ENCODE assay signal across 8 cellular contexts in the genomic region with DNA sequence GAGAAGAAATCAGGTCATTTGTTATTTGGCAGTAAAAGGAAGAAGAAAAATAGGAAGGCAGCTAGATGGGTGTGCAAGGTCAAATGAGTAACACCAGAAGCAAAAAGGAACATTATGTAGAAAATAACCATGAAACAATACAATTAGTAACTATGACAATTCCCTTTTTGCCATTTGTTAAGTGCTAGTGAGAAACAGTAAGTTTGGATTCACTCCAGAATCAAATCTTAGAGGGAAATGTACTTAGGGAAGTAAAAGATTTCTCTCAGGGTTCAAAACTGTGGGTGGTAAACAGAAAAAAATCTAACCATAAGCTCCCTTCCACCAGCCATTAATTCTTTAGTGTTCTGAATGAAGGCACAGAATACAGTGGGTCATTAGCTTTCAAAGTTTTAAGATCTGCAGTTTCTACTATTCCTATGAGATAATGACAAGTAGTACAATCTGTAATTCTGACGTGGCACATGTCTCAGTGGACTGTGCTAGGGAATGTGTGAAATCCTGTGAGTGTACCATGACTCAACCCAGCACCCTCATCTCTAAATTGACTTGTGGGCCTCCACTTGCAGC. TPM values are rescaled to one million over a fixed set of nuclear protein-coding genes. Genes with fewer than 3 reads are reported as not detected.
DNase-seq lines count a peak whose midpoint lies in the region; ATAC-seq, FAIRE-seq and TF ChIP-seq lines count a peak whose summit lies in the region.

No MANE protein-coding gene starts in this region.

- TF ChIP-seq POLR2A in right lobe of liver (IDR thresholded peaks at IDR 0.05) = no peak

- H3K4me3 ChIP-seq in HFF-Myc (replicated peaks; ENCODE audit: low read depth, low read length) = no peak overlapping the region
- no peak overlapping the region for H3K4me3 ChIP-seq in astrocyte (ENCODE audit: insufficient read depth, low read depth, low read length)
- no peak overlapping the region for H3K4me3 ChIP-seq in right lobe of liver

- H3K79me2 ChIP-seq in astrocyte (ENCODE audit: insufficient read depth, low read length) = peaks cover 88% of the 10 kb centered on the region

- DNase-seq in AG08396 (ENCODE audit: low spot score) = peak; percentile 67
- peak; percentile 39 for DNase-seq in HFF-Myc (ENCODE audit: extremely low read depth, low read depth)
- DNase-seq in astrocyte (ENCODE audit: low read depth) = peak; percentile 96
- DNase-seq in right lobe of liver = no peak
- DNase-seq in NCI-H146 treated with DMSO at 0.1 percent for 48 hours (lab: John Stamatoyannopoulos, UW; ENCODE audit: unreplicated experiment) = no peak
- no peak for DNase-seq in SHP77 treated with DMSO at 0.1 percent for 48 hours (lab: John Stamatoyannopoulos, UW)
- DNase-seq in iPS-NIHi11 (ENCODE audit: low spot score) = no peak

- H3K4me2 ChIP-seq in astrocyte (ENCODE audit: low read length) = peak overlapping the region; percentile 72

- FAIRE-seq in astrocyte (lab: Jason Lieb, UNC) = peak; percentile 90

- 10% methylated on average over 1 of the region's 1 CpG for WGBS in right lobe of liver (ENCODE audit: insufficient coverage, low coverage, low lambda C conversion rate, missing lambda C conversion rate)

- no peak for TF ChIP-seq CTCF in HFF-Myc (IDR thresholded peaks at IDR 0.05; ENCODE audit: low read depth, low read length, missing control alignments)
- TF ChIP-seq CTCF in astrocyte (IDR thresholded peaks at IDR 0.05; ENCODE audit: insufficient read depth, low read depth, low read length) = no peak
- no peak for TF ChIP-seq CTCF in right lobe of liver (IDR thresholded peaks at IDR 0.05)

- H3K27me3 ChIP-seq in astrocyte (ENCODE audit: insufficient read depth, low read length) (no peaks in the 10 kb centered on the region), right lobe of liver (no peaks in the 10 kb centered on the region)

- no peaks in the 10 kb centered on the region for H3K27me3 Mint-ChIP-seq in astrocyte (ENCODE audit: low read depth, unreplicated experiment)

- peak overlapping the region; percentile 70 for H3K9ac ChIP-seq in astrocyte (ENCODE audit: low read length)

- peaks cover 41% of the 10 kb centered on the region for H3K4me1 Mint-ChIP-seq in astrocyte (ENCODE audit: low read depth, unreplicated experiment)

- H3K4me1 ChIP-seq in astrocyte (ENCODE audit: insufficient read depth, low read length) (peaks cover 43% of the 10 kb centered on the region), right lobe of liver (peaks cover 0 to 25% (median 7%) of the 10 kb centered on the region in 4 donors)

- peaks cover 6% of the 10 kb centered on the region for H4K20me1 ChIP-seq in astrocyte (ENCODE audit: insufficient read depth, low read length)

- peak; percentile 53 to 79 (median 66) for ATAC-seq in right lobe of liver
- no peak for ATAC-seq in GM21423 (IDR thresholded peaks at IDR 0.05; ENCODE audit: unreplicated experiment)

- H3K9me3 Mint-ChIP-seq in astrocyte (ENCODE audit: unreplicated experiment) = no peaks in the 10 kb centered on the region

- peak overlapping the region; percentile 52 for H3K4me3 Mint-ChIP-seq in astrocyte (ENCODE audit: unreplicated experiment)

- H3K36me3 ChIP-seq in astrocyte (ENCODE audit: insufficient read depth, low read length) (no peaks in the 10 kb centered on the region), right lobe of liver (no peaks in the 10 kb centered on the region)

- H3K27ac Mint-ChIP-seq in astrocyte (ENCODE audit: unreplicated experiment) = peak overlapping the region; percentile 76

- intact Hi-C loops in right lobe of liver (cut with DNase I) = loop anchor here in 1 of 2 donors (10.0 kb wide), 1 partner anchor 384 kb away; no protein-coding TSS in a partner anchor

- H3K9me3 ChIP-seq in astrocyte (ENCODE audit: insufficient read depth, low read depth, low read length) = no peaks in the 10 kb centered on the region
- no peaks in the 10 kb centered on the region for H3K9me3 ChIP-seq in right lobe of liver

- peak overlapping the region; percentile 89 for H3K27ac ChIP-seq in astrocyte (ENCODE audit: low read depth, low read length)
- peak overlapping the region in 1 of 3 donors; percentile 16 for H3K27ac ChIP-seq in right lobe of liver

- H3K36me3 Mint-ChIP-seq in astrocyte (ENCODE audit: low read depth, unreplicated experiment) = peaks cover 3% of the 10 kb centered on the region

- H2AFZ ChIP-seq in astrocyte (ENCODE audit: low read depth, low read length) = no peak overlapping the region

RNA-seq across cellular contexts. Expression of a gene that starts 17.1 kb away (rescaled TPM):
- total RNA-seq in astrocyte = 31.7 and 39.1 TPM in 2 replicates
- total RNA-seq in right lobe of liver = 10 to 100 TPM; 17.0 to 68.0 (median 34.0) TPM

RNA-seq across cellular contexts. Expression of a gene that starts 57.6 kb away (rescaled TPM):
- total RNA-seq in astrocyte (46.6 and 66.0 TPM in 2 replicates), right lobe of liver (10 to 100 TPM; 22.5 to 52.0 (median 39.6) TPM)

Comparison
In these comparisons a context has a peak if more than half of its experiments do, and no peak if none do; other contexts are left out.
1. DNase-seq: peak in AG08396 (single experiment), HFF-Myc (single experiment) and astrocyte (single experiment); none in right lobe of liver (0 of 3), NCI-H146 treated with DMSO at 0.1 percent for 48 hours (single experiment), SHP77 treated with DMSO at 0.1 percent for 48 hours (single experiment) and iPS-NIHi11 (single experiment).